ENCODE assay signal across 2 cellular contexts in genomic region chr16:13013043-13013442, GRCh38.
TF ChIP-seq lines count a peak whose summit lies in the region.

No MANE protein-coding gene starts in this region.

TF ChIP-seq in GM23338, 12 proteins besides CTCF, POLR2A, EP300 and RAD21 (continued from another document):
- TF ChIP-seq ZNF331 (CRISPR knock-in tag; IDR thresholded peaks at IDR 0.05; ENCODE audit: low read depth) (no peak), EZH2 (IDR thresholded peaks at IDR 0.05; ENCODE audit: low read depth, unreplicated experiment) (no peak), STAT1 (IDR thresholded peaks at IDR 0.05; ENCODE audit: unreplicated experiment) (no peak), CREB1 (CRISPR knock-in tag; IDR thresholded peaks at IDR 0.05; ENCODE audit: low read depth) (no peak), REST (IDR thresholded peaks at IDR 0.05; ENCODE audit: unreplicated experiment) (no peak), POLR2AphosphoS5 (IDR thresholded peaks at IDR 0.05; ENCODE audit: low read depth) (no peak), NANOG (IDR thresholded peaks at IDR 0.05; ENCODE audit: borderline replicate concordance) (no peak), ETS1 (IDR thresholded peaks at IDR 0.05) (no peak)
TF ChIP-seq in GM23338: peak in this region for 0.

TF ChIP-seq in H1, 55 proteins besides CTCF, POLR2A, EP300 and RAD21 (continued from another document):
- TF ChIP-seq BCL11A (IDR thresholded peaks at IDR 0.05; ENCODE audit: low read depth in 2 of 2, low read length in 2 of 2) (no peak), CHD1 (IDR thresholded peaks at IDR 0.05; ENCODE audit: low read depth, low read length) (no peak), GTF2F1 (IDR thresholded peaks at IDR 0.05; ENCODE audit: borderline replicate concordance, low read depth, low read length) (no peak), SRF (IDR thresholded peaks at IDR 0.05; ENCODE audit: low read depth, low read length) (no peak), KDM5A (IDR thresholded peaks at IDR 0.05; ENCODE audit: low read length) (no peak), EZH2 (IDR thresholded peaks at IDR 0.05; ENCODE audit: low read depth, low read length, severe bottlenecking) (no peak), MAFK (IDR thresholded peaks at IDR 0.05; ENCODE audit: low read depth, low read length) (no peak), JUN (IDR thresholded peaks at IDR 0.05; ENCODE audit: low read depth, low read length) (no peak), NRF1 (IDR thresholded peaks at IDR 0.05; ENCODE audit: low read depth, low read length) (no peak), TAF1 (IDR thresholded peaks at IDR 0.05; ENCODE audit: low read depth, low read length) (no peak), ASH2L (IDR thresholded peaks at IDR 0.05; ENCODE audit: low read length) (no peak), RBBP5 (IDR thresholded peaks at IDR 0.05; ENCODE audit: borderline replicate concordance, low read depth, low read length) (no peak), KDM1A (IDR thresholded peaks at IDR 0.05; ENCODE audit: borderline replicate concordance, low read length) (no peak)
